Comparison of ENCODE assay signal across 34 cellular contexts in genomic region chr4:143486314-143486713, GRCh38.
"Had no signal": no experiment of that assay in that cellular context is flagged by ENCODE, and none has a peak within 500 bp of the region (broad histone marks: within the 10 kb centered on the region; RNA-seq: fewer than 3 reads in every experiment).

No MANE protein-coding gene starts in this region.

- H3K4me1 Mint-ChIP-seq: activated CD4-positive, alpha-beta T cell treated with anti-CD3 and anti-CD28 coated beads for 36 hours; activated CD4-positive, alpha-beta T cell treated with anti-CD3 and anti-CD28 coated beads, Interleukin-2, amount 10 ng/mL, durations not matched to agents 24 days and 14 days; activated CD8-positive, alpha-beta memory T cell treated with anti-CD3 and anti-CD28 coated beads, Interleukin-2, amount 10 ng/mL, durations not matched to agents 7 days and 5 days; activated naive CD4-positive, alpha-beta T cell treated with anti-CD3 and anti-CD28 coated beads, Interleukin-2, amount 50 U/mL, for 24 hours; activated naive CD8-positive, alpha-beta T cell treated with anti-CD3 and anti-CD28 coated beads for 36 hours; activated naive CD8-positive, alpha-beta T cell treated with anti-CD3 and anti-CD28 coated beads, Interleukin-2, amount 50 U/mL, for 24 hours; endodermal cell; T-helper 17 cell had no signal

- H3K27ac Mint-ChIP-seq: activated CD4-positive, alpha-beta memory T cell treated with anti-CD3 and anti-CD28 coated beads for 36 hours; activated CD4-positive, alpha-beta T cell treated with anti-CD3 and anti-CD28 coated beads for 36 hours; activated CD4-positive, alpha-beta T cell treated with anti-CD3 and anti-CD28 coated beads, Interleukin-2, amount 10 ng/mL, durations not matched to agents 24 days and 14 days; activated CD8-positive, alpha-beta memory T cell treated with anti-CD3 and anti-CD28 coated beads, Interleukin-2, amount 10 ng/mL, durations not matched to agents 7 days and 5 days; activated CD8-positive, alpha-beta T cell treated with anti-CD3 and anti-CD28 coated beads, Interleukin-2, amount 10 ng/mL, durations not matched to agents 7 days and 5 days; activated naive CD4-positive, alpha-beta T cell treated with anti-CD3 and anti-CD28 coated beads for 36 hours; activated naive CD4-positive, alpha-beta T cell treated with anti-CD3 and anti-CD28 coated beads, Interleukin-2, amount 50 U/mL, for 24 hours; activated naive CD8-positive, alpha-beta T cell treated with anti-CD3 and anti-CD28 coated beads for 36 hours; activated naive CD8-positive, alpha-beta T cell treated with anti-CD3 and anti-CD28 coated beads, Interleukin-2, amount 50 U/mL, for 24 hours; activated T-helper 1 cell treated with anti-CD3 and anti-CD28 coated beads, Interleukin-12 subunit alpha, Interleukin-12 subunit beta, Interleukin-2, Interleukin-4 antibody, amounts not matched to agents 30 ng/mL and 10 ng/mL and 1 ng/mL, durations not matched to agents 14 hours and 24 hours and 36 hours; activated T-helper 2 cell treated with anti-CD3 and anti-CD28 coated beads, Interferon-gamma antibody, Interleukin-2, Interleukin-4, amounts not matched to agents 10 μg/mL and 5 μg/mL and 100 μg/mL, durations not matched to agents 14 hours and 24 hours and 36 hours; endodermal cell; T-helper 17 cell; T-helper 2 cell treated with Interferon-gamma antibody and Interleukin-4, amounts not matched to agents 5 μg/mL and 100 μg/mL, for 36 hours had no signal

- H3K9me3 Mint-ChIP-seq: activated CD4-positive, alpha-beta memory T cell treated with anti-CD3 and anti-CD28 coated beads for 36 hours; activated CD4-positive, alpha-beta T cell treated with anti-CD3 and anti-CD28 coated beads, Interleukin-2, amount 10 ng/mL, durations not matched to agents 24 days and 14 days; activated naive CD4-positive, alpha-beta T cell treated with anti-CD3 and anti-CD28 coated beads for 36 hours; activated naive CD8-positive, alpha-beta T cell treated with anti-CD3 and anti-CD28 coated beads, Interleukin-2, amount 50 U/mL, for 24 hours; activated T-helper 1 cell treated with anti-CD3 and anti-CD28 coated beads, Interleukin-12 subunit alpha, Interleukin-12 subunit beta, Interleukin-2, Interleukin-4 antibody, amounts not matched to agents 30 ng/mL and 10 ng/mL and 1 ng/mL, durations not matched to agents 14 hours and 24 hours and 36 hours; activated T-helper 2 cell treated with anti-CD3 and anti-CD28 coated beads, Interferon-gamma antibody, Interleukin-2, Interleukin-4, amounts not matched to agents 10 μg/mL and 5 μg/mL and 100 μg/mL, durations not matched to agents 14 hours and 24 hours and 36 hours; T-helper 2 cell treated with Interferon-gamma antibody and Interleukin-4, amounts not matched to agents 5 μg/mL and 100 μg/mL, for 36 hours had no signal

- H3K27ac ChIP-seq: adrenal gland, body of pancreas, cardiac muscle cell, colonic mucosa, esophagus muscularis mucosa had no signal

- H3K4me1 ChIP-seq: adrenal gland, body of pancreas, colonic mucosa had no signal

- H3K36me3 ChIP-seq: adrenal gland, cardiac muscle cell, colonic mucosa, esophagus muscularis mucosa had no signal

- H3K9me3 ChIP-seq: adrenal gland, body of pancreas, colonic mucosa, esophagus muscularis mucosa had no signal

- H3K4me3 ChIP-seq: adrenal gland, body of pancreas, cardiac muscle cell, colonic mucosa, esophagus muscularis mucosa had no signal

- H3K36me3 Mint-ChIP-seq: activated CD4-positive, alpha-beta memory T cell treated with anti-CD3 and anti-CD28 coated beads for 36 hours; activated CD8-positive, alpha-beta memory T cell treated with anti-CD3 and anti-CD28 coated beads, Interleukin-2, amount 10 ng/mL, durations not matched to agents 7 days and 5 days; activated naive CD4-positive, alpha-beta T cell treated with anti-CD3 and anti-CD28 coated beads, Interleukin-2, amount 50 U/mL, for 24 hours; activated naive CD8-positive, alpha-beta T cell treated with anti-CD3 and anti-CD28 coated beads for 36 hours had no signal

- ATAC-seq: activated CD4-positive, alpha-beta T cell treated with anti-CD3 and anti-CD28 coated beads for 36 hours; activated CD8-positive, alpha-beta memory T cell treated with anti-CD3 and anti-CD28 coated beads, Interleukin-2, amount 10 ng/mL, durations not matched to agents 7 days and 5 days; activated CD8-positive, alpha-beta T cell treated with anti-CD3 and anti-CD28 coated beads, Interleukin-2, amount 10 ng/mL, durations not matched to agents 7 days and 5 days; activated naive CD8-positive, alpha-beta T cell treated with anti-CD3 and anti-CD28 coated beads, Interleukin-2, amount 50 U/mL, for 24 hours; body of pancreas; T-helper 17 cell had no signal

- H3K27me3 ChIP-seq: adrenal gland, body of pancreas, cardiac muscle cell, colonic mucosa, esophagus muscularis mucosa had no signal

- DNase-seq: activated CD4-positive, alpha-beta memory T cell treated with anti-CD3 and anti-CD28 coated beads for 36 hours; activated CD4-positive, alpha-beta T cell treated with anti-CD3 and anti-CD28 coated beads for 36 hours; activated CD4-positive, alpha-beta T cell treated with anti-CD3 and anti-CD28 coated beads, Interleukin-2, amount 10 ng/mL, durations not matched to agents 24 days and 14 days; activated CD4-positive, CD25-positive, alpha-beta regulatory T cell; activated CD4-positive, CD25-positive, alpha-beta regulatory T cell treated with anti-CD3 and anti-CD28 coated beads, Interleukin-2, amount 50 U/mL, for 72 hours; activated CD8-positive, alpha-beta memory T cell treated with anti-CD3 and anti-CD28 coated beads, Interleukin-2, amount 10 ng/mL, durations not matched to agents 7 days and 5 days; activated CD8-positive, alpha-beta memory T cell treated with anti-CD3 and anti-CD28 coated beads, Interleukin-2, amount 50 U/mL, for 4 hours; activated CD8-positive, alpha-beta T cell treated with anti-CD3 and anti-CD28 coated beads, Interleukin-2, amount 10 ng/mL, durations not matched to agents 7 days and 5 days; activated effector memory CD4-positive, alpha-beta T cell treated with anti-CD3 and anti-CD28 coated beads, Interleukin-2, amount 50 U/mL, for 16 hours; activated naive CD4-positive, alpha-beta T cell treated with anti-CD3 and anti-CD28 coated beads for 36 hours; activated naive CD8-positive, alpha-beta T cell treated with anti-CD3 and anti-CD28 coated beads for 36 hours; activated naive CD8-positive, alpha-beta T cell treated with anti-CD3 and anti-CD28 coated beads, Interleukin-2, amount 50 U/mL, for 24 hours; activated T-cell treated with anti-CD3 and anti-CD28 coated beads, Interleukin-2, amount 50 U/mL, for 1 hour; activated T-cell treated with anti-CD3 and anti-CD28 coated beads, Interleukin-2, amount 50 U/mL, for 48 hours; adrenal gland; amygdala; aorta; body of pancreas; central memory CD4-positive, alpha-beta T cell; cerebellar nuclear complex; colonic mucosa; effector memory CD4-positive, alpha-beta T cell; endodermal cell; erythroblast; head of caudate nucleus; T-helper 1 cell; T-helper 17 cell; T1000 had no signal

- H3K4me3 Mint-ChIP-seq: activated CD4-positive, alpha-beta memory T cell treated with anti-CD3 and anti-CD28 coated beads for 36 hours; activated CD4-positive, alpha-beta T cell treated with anti-CD3 and anti-CD28 coated beads for 36 hours; activated CD4-positive, alpha-beta T cell treated with anti-CD3 and anti-CD28 coated beads, Interleukin-2, amount 10 ng/mL, durations not matched to agents 24 days and 14 days; activated CD8-positive, alpha-beta memory T cell treated with anti-CD3 and anti-CD28 coated beads, Interleukin-2, amount 10 ng/mL, durations not matched to agents 7 days and 5 days; activated CD8-positive, alpha-beta T cell treated with anti-CD3 and anti-CD28 coated beads, Interleukin-2, amount 10 ng/mL, durations not matched to agents 7 days and 5 days; activated naive CD4-positive, alpha-beta T cell treated with anti-CD3 and anti-CD28 coated beads for 36 hours; activated naive CD4-positive, alpha-beta T cell treated with anti-CD3 and anti-CD28 coated beads, Interleukin-2, amount 50 U/mL, for 24 hours; activated naive CD8-positive, alpha-beta T cell treated with anti-CD3 and anti-CD28 coated beads for 36 hours; activated naive CD8-positive, alpha-beta T cell treated with anti-CD3 and anti-CD28 coated beads, Interleukin-2, amount 50 U/mL, for 24 hours; activated T-helper 1 cell treated with anti-CD3 and anti-CD28 coated beads, Interleukin-12 subunit alpha, Interleukin-12 subunit beta, Interleukin-2, Interleukin-4 antibody, amounts not matched to agents 30 ng/mL and 10 ng/mL and 1 ng/mL, durations not matched to agents 14 hours and 24 hours and 36 hours; endodermal cell; T-helper 17 cell; T-helper 2 cell treated with Interferon-gamma antibody and Interleukin-4, amounts not matched to agents 5 μg/mL and 100 μg/mL, for 36 hours had no signal
